Comparison of ENCODE assay signal across 31 cellular contexts in the genomic region with DNA sequence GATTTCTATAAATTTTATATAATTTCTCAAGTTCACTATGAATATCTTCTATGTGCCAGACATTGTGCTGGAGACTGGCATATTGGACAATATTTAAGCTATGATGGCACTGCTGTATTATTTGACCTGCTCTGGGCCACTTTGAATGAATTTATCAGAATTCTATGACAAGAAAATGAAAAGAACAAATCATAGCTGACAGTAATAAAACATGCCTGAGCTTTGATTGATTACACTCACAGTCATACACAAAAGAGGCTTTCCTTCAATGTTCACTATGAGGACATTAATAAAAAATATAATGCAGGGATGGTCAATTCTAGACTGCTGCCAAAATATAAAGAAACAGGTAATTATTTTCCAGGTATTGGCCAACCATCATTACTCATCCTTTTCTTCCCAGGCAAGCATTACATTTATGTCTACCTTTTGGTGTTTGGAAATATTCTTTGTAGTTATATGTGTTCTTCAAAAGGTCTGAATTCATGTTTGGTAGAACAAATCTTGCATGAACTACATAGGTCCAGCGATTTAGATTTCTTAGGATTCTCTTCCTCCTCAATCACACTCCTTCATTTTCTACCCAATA.
"Had no signal": no experiment of that assay in that cellular context is flagged by ENCODE, and none has a peak within 500 bp of the region (broad histone marks: within the 10 kb centered on the region; RNA-seq: fewer than 3 reads in every experiment).

No MANE protein-coding gene starts in this region.

- H3K9me3 ChIP-seq: left lung, lower lobe of right lung, pancreas, prostate gland, testis, thyroid gland, transverse colon, upper lobe of left lung, vagina had no signal

- H3K27me3 ChIP-seq: left lung, pancreas, stomach, testis, thyroid gland, transverse colon, upper lobe of left lung, vagina had no signal

- H3K27me3 Mint-ChIP-seq: naive B cell had no signal

- H3K27ac ChIP-seq: left lung, lower lobe of right lung, pancreas, prostate gland, skin epidermis, stomach, testis, thyroid gland, transverse colon, upper lobe of left lung, vagina had no signal

- H3K36me3 Mint-ChIP-seq: immature natural killer cell; mesothelial cell of epicardium; naive B cell; natural killer cell; stimulated activated naive B cell treated with anti-CD40 and anti-IgM and Interleukin-4, amounts not matched to agents 10 μg/mL and 1 μg/mL and 100 μg/mL, for 72 hours had no signal

- H3K4me1 ChIP-seq: left lung, lower lobe of right lung, pancreas, prostate gland, stomach, testis, thyroid gland, transverse colon, upper lobe of left lung, vagina had no signal

- DNase-seq: immature natural killer cell; kidney; left colon; left lung; lower lobe of right lung; mesendoderm; naive B cell; natural killer cell; nephron progenitor cell; nucleus accumbens; pancreas; posterior cingulate gyrus; retina; right cardiac atrium; stimulated activated CD4-positive, alpha-beta T cell treated with anti-CD3 and anti-CD28 coated beads, Interleukin-12 subunit alpha, Interleukin-12 subunit beta, amount 100 ng/mL, for 4 hours; stimulated activated CD4-positive, alpha-beta T cell treated with anti-CD3 and anti-CD28 coated beads, Interleukin-15, amount 100 ng/mL, for 24 hours; stimulated activated CD4-positive, alpha-beta T cell treated with anti-CD3 and anti-CD28 coated beads, Interleukin-2, amount 100 ng/mL, for 24 hours; stimulated activated CD4-positive, alpha-beta T cell treated with anti-CD3 and anti-CD28 coated beads, Interleukin-4, amount 100 ng/mL, for 1 hour; stimulated activated naive B cell treated with anti-CD40 and anti-IgM and Interleukin-4, amounts not matched to agents 10 μg/mL and 1 μg/mL and 100 μg/mL, for 72 hours; stimulated activated naive CD8-positive, alpha-beta T cell treated with anti-CD3 and anti-CD28 coated beads, Interleukin-15, Interleukin-2, amounts not matched to agents 100 U/mL and 50 U/mL, for 24 hours; stomach; testis; thyroid gland; transverse colon; upper lobe of left lung had no signal

- H3K4me1 Mint-ChIP-seq: immature natural killer cell; naive B cell; natural killer cell; nephron progenitor cell; stimulated activated naive B cell treated with anti-CD40 and anti-IgM and Interleukin-4, amounts not matched to agents 10 μg/mL and 1 μg/mL and 100 μg/mL, for 72 hours had no signal

- FAIRE-seq: islet of Langerhans, kidney, pancreas had no signal

- H3K4me3 ChIP-seq: left lung, lower lobe of right lung, pancreas, prostate gland, skin epidermis, stomach, testis, thyroid gland, transverse colon, upper lobe of left lung, vagina had no signal

- ATAC-seq: left colon; left lung; lower lobe of right lung; natural killer cell; pancreas; right cardiac atrium; sciatic nerve; stimulated activated naive B cell treated with anti-CD40 and anti-IgM and Interleukin-4, amounts not matched to agents 10 μg/mL and 1 μg/mL and 100 μg/mL, for 72 hours; stimulated activated naive CD8-positive, alpha-beta T cell treated with anti-CD3 and anti-CD28 coated beads, Interleukin-15, Interleukin-2, amounts not matched to agents 100 U/mL and 50 U/mL, for 24 hours had no signal

- H3K4me3 Mint-ChIP-seq: immature natural killer cell; mesothelial cell of epicardium; naive B cell; natural killer cell; nephron progenitor cell; stimulated activated naive B cell treated with anti-CD40 and anti-IgM and Interleukin-4, amounts not matched to agents 10 μg/mL and 1 μg/mL and 100 μg/mL, for 72 hours had no signal

- H3K27ac Mint-ChIP-seq: immature natural killer cell; mesothelial cell of epicardium; naive B cell; natural killer cell; nephron progenitor cell; stimulated activated naive B cell treated with anti-CD40 and anti-IgM and Interleukin-4, amounts not matched to agents 10 μg/mL and 1 μg/mL and 100 μg/mL, for 72 hours had no signal

- H3K36me3 ChIP-seq: left lung, lower lobe of right lung, pancreas, prostate gland, stomach, thyroid gland, transverse colon, upper lobe of left lung, vagina had no signal
